In genomic region chr13:109779074-109779473, GRCh38 we compare ENCODE assay signal across 9 cellular contexts. TPM values are rescaled to one million over a fixed set of nuclear protein-coding genes. Genes with fewer than 3 reads are reported as not detected.
DNase-seq lines count a peak whose midpoint lies in the region; ATAC-seq, FAIRE-seq and TF ChIP-seq lines count a peak whose summit lies in the region.
"Had no signal": no experiment of that assay in that cellular context is flagged by ENCODE, and none has a peak within 500 bp of the region (broad histone marks: within the 10 kb centered on the region; RNA-seq: fewer than 3 reads in every experiment).

No MANE protein-coding gene starts in this region.

- no peaks in the 10 kb centered on the region for H3K9me2 ChIP-seq in PC-9 (ENCODE audit: insufficient read depth)

- peaks cover 100% of the 10 kb centered on the region for H3K79me2 ChIP-seq in PC-9 (ENCODE audit: low read depth)

- TF ChIP-seq POLR2A in GM12892 (IDR thresholded peaks at IDR 0.05; ENCODE audit: low read depth, low read length), result no peak

- intact Hi-C loops in CD4-positive, alpha-beta memory T cell (cut with micrococcal nuclease), result no loop called here
- intact Hi-C loops in PC-9 (cut with micrococcal nuclease; ENCODE audit: unreplicated experiment), result loop anchor here (2.0 to 10.0 kb wide), 3 partner anchors 97 to 634 kb away; no protein-coding TSS in a partner anchor

- ATAC-seq in HG03139 (IDR thresholded peaks at IDR 0.05; ENCODE audit: unreplicated experiment), result no peak

- H3K4me3 ChIP-seq in CD4-positive, alpha-beta memory T cell (ENCODE audit: low read length in 2 of 2), result peak overlapping the region; percentile 13 to 27
- H3K4me3 ChIP-seq in PC-9, result peak overlapping the region; percentile 87
- H3K4me3 ChIP-seq in astrocyte of the spinal cord (ENCODE audit: low read depth, low read length), result no peak overlapping the region

- H3K4me1 Mint-ChIP-seq in CD4-positive, alpha-beta memory T cell, result peaks cover 35 to 61% (median 49%) of the 10 kb centered on the region in 4 donors
- H3K4me1 Mint-ChIP-seq in nephron, result peaks cover 27% of the 10 kb centered on the region

- H2AFZ ChIP-seq in PC-9, result no peak overlapping the region

- no peaks in the 10 kb centered on the region for H3K36me3 ChIP-seq in CD4-positive, alpha-beta memory T cell (ENCODE audit: insufficient read depth, low read length)
- peaks cover 75% of the 10 kb centered on the region for H3K36me3 ChIP-seq in PC-9 (ENCODE audit: low read depth)

- peak overlapping the region; percentile 33 to 87 (median 77) for H3K4me3 Mint-ChIP-seq in CD4-positive, alpha-beta memory T cell
- H3K4me3 Mint-ChIP-seq in nephron, result peak overlapping the region in 2 of 3 experiments; percentile 21 to 76

- H3K4me1 ChIP-seq in CD4-positive, alpha-beta memory T cell (ENCODE audit: insufficient read depth, low read length), result peaks cover 58% of the 10 kb centered on the region
- peaks cover 49% of the 10 kb centered on the region for H3K4me1 ChIP-seq in PC-9 (replicated peaks; ENCODE audit: insufficient read depth)

- H3K9me3 ChIP-seq in CD4-positive, alpha-beta memory T cell (ENCODE audit: control insufficient read depth in 1 of 2, low read length in 2 of 2), result no peaks in the 10 kb centered on the region
- no peaks in the 10 kb centered on the region for H3K9me3 ChIP-seq in PC-9 (ENCODE audit: insufficient read depth, low read depth)

- in situ Hi-C loops in astrocyte of the spinal cord (cut with HindIII; ENCODE audit: low sequenced_read_pairs), result no loop called here

- H3K4me2 ChIP-seq in PC-9, result peak overlapping the region; percentile 95

- no peak for FAIRE-seq in GM12892 (lab: Jason Lieb, UNC)

- peaks cover 0 to 1% (median 0%) of the 10 kb centered on the region in 8 donors for H3K9me3 Mint-ChIP-seq in CD4-positive, alpha-beta memory T cell
- H3K9me3 Mint-ChIP-seq in nephron, result no peaks in the 10 kb centered on the region

- no TSS peak for BruUV-seq in PC-9 (replicated peaks; lab: Mats Ljungman, UMichigan)

- peaks cover 6 to 18% of the 10 kb centered on the region in 2 donors for H3K36me3 Mint-ChIP-seq in CD4-positive, alpha-beta memory T cell
- H3K36me3 Mint-ChIP-seq in nephron (ENCODE audit: low read depth), result peaks cover 18% of the 10 kb centered on the region

- CTCF ChIA-PET in CD4-positive, alpha-beta memory T cell (lab: Charles Lee; ENCODE audit: partially characterized antibody), result interaction anchor here (1.3 to 2.5 kb wide), 3 partner anchors 9 to 15 kb away, joined by 3 to 17 read pairs (median 9); no protein-coding TSS in a partner anchor
- CTCF ChIA-PET in PC-9 (lab: Charles Lee), result no interaction called here

- H3K27ac Mint-ChIP-seq in CD4-positive, alpha-beta memory T cell, result peak overlapping the region; percentile 66 to 90 (median 85)
- H3K27ac Mint-ChIP-seq in nephron, result no peak overlapping the region

- POLR2A ChIA-PET in CD4-positive, alpha-beta memory T cell (lab: Charles Lee; ENCODE audit: partially characterized antibody), result interaction anchor here (1.0 to 3.2 kb wide), 3 partner anchors 11 to 1563 kb away, joined by 3 to 15 read pairs (median 4); no protein-coding TSS in a partner anchor
- POLR2A ChIA-PET in PC-9 (lab: Charles Lee; ENCODE audit: unreplicated experiment), result interaction anchor here (0.7 kb wide), 1 partner anchor 263 kb away, joined by 3 read pairs; no protein-coding TSS in a partner anchor

- peak; percentile 80 to 85 (median 82) for DNase-seq in CD4-positive, alpha-beta memory T cell
- DNase-seq in PC-9, result no peak
- DNase-seq in astrocyte of the spinal cord (ENCODE audit: low read depth, low spot score), result peak; percentile 27
- no peak for DNase-seq in GM12892 (ENCODE audit: insufficient read length)
- DNase-seq in iPS-NIHi11 (ENCODE audit: low spot score), result no peak
- DNase-seq in NCI-H128 (lab: John Stamatoyannopoulos, UW; ENCODE audit: unreplicated experiment), result no peak
- DNase-seq: NCI-H146 had no signal

- peaks cover 51% of the 10 kb centered on the region for H3F3A ChIP-seq in PC-9 (ENCODE audit: insufficient read depth, low read depth)

- no peak overlapping the region for H3K27ac ChIP-seq in CD4-positive, alpha-beta memory T cell (ENCODE audit: low read depth, low read length)
- peak overlapping the region; percentile 83 for H3K27ac ChIP-seq in PC-9

- no peaks in the 10 kb centered on the region for H3K27me3 ChIP-seq in CD4-positive, alpha-beta memory T cell (ENCODE audit: insufficient read depth, low read length)
- H3K27me3 ChIP-seq in PC-9 (ENCODE audit: insufficient read depth, low read depth), result no peaks in the 10 kb centered on the region

- TF ChIP-seq CTCF in PC-9 (conservative IDR thresholded peaks at IDR 0.05), result 0 out of 2 replicates have a peak, but pooled peaks have one; percentile 7
- no peak for TF ChIP-seq CTCF in astrocyte of the spinal cord (IDR thresholded peaks at IDR 0.05; ENCODE audit: low read depth, low read length)
- TF ChIP-seq CTCF in nephron (IDR thresholded peaks at IDR 0.05; ENCODE audit: unreplicated experiment in 3 of 3), result no peak

- peaks cover 85% of the 10 kb centered on the region for H4K20me1 ChIP-seq in PC-9 (ENCODE audit: insufficient read depth)

- H3K27me3 Mint-ChIP-seq in CD4-positive, alpha-beta memory T cell, result no peaks in the 10 kb centered on the region
- H3K27me3 Mint-ChIP-seq in nephron (ENCODE audit: low read depth), result peaks cover 13% of the 10 kb centered on the region

RNA-seq across cellular contexts. Expression of gene IRS2, which starts 7.3 kb away (rescaled TPM):
- 10 to 100 TPM; 20.9 to 21.4 TPM for total RNA-seq in CD4-positive, alpha-beta memory T cell
- polyA plus RNA-seq in CD4-positive, alpha-beta memory T cell, result 1 to 10 TPM; 1.3 to 3.5 TPM
- 31.3 and 39.2 TPM in 2 replicates for total RNA-seq in PC-9 (2021)
- polyA plus RNA-seq in GM12892 (2012; ENCODE audit: missing spikeins), result 0.17 TPM

Comparison
In these comparisons a context has a peak if more than half of its experiments do, and no peak if none do; other contexts are left out.
1. DNase-seq: peak in CD4-positive, alpha-beta memory T cell (5 of 5) and astrocyte of the spinal cord (single experiment); none in PC-9 (0 of 2), GM12892 (single experiment), iPS-NIHi11 (single experiment) and NCI-H128 (single experiment).
2. H3K27ac Mint-ChIP-seq: peak in CD4-positive, alpha-beta memory T cell (7 of 7); none in nephron (0 of 3).